In the genomic region with DNA sequence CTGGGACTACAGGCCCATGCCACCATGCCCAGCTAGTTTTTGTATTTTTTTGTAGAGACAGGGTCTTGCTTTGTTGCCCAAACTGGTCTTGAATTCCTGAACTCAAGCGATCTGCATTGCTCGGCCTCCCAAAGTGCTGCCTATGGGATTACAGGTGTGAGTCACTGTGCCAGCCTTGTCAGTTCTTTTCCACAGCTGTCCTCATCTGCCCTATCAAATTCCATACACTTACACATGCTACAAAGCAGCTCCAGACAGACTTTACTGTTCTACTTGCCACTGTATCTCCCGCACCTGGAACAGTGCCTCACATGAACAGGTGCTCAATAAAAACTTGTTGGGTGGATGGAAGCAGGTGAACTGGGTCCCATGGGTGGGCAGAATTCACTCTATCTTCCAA, we compare ENCODE assay signal across 18 cellular contexts. TPM values are rescaled to one million over a fixed set of nuclear protein-coding genes. Genes with fewer than 3 reads are reported as not detected.
DNase-seq lines count a peak whose midpoint lies in the region; ATAC-seq and TF ChIP-seq lines count a peak whose summit lies in the region.
"Had no signal": no experiment of that assay in that cellular context is flagged by ENCODE, and none has a peak within 500 bp of the region (broad histone marks: within the 10 kb centered on the region; RNA-seq: fewer than 3 reads in every experiment).

No MANE protein-coding gene starts in this region.

- intact Hi-C loops in posterior vena cava (cut with DNase I): no loop called here

- no peak overlapping the region for H3K4me3 Mint-ChIP-seq in stimulated activated naive CD8-positive, alpha-beta T cell treated with anti-CD3 and anti-CD28 coated beads, Interleukin-15, Interleukin-2, amounts not matched to agents 100 ng/mL and 50 ng/mL, for 24 hours
- H3K4me3 Mint-ChIP-seq in stimulated activated naive CD8-positive, alpha-beta T cell treated with anti-CD3 and anti-CD28 coated beads, Interleukin-15, amount 100 ng/mL, for 72 hours: no peak overlapping the region
- H3K4me3 Mint-ChIP-seq: CD8-positive, alpha-beta T cell; H9 had no signal

- H3K27me3 Mint-ChIP-seq in stimulated activated naive CD8-positive, alpha-beta T cell treated with anti-CD3 and anti-CD28 coated beads, Interleukin-15, Interleukin-2, amounts not matched to agents 100 ng/mL and 50 ng/mL, for 24 hours: no peaks in the 10 kb centered on the region
- no peaks in the 10 kb centered on the region for H3K27me3 Mint-ChIP-seq in stimulated activated naive CD8-positive, alpha-beta T cell treated with anti-CD3 and anti-CD28 coated beads, Interleukin-15, amount 100 ng/mL, for 72 hours

- H3K4me1 Mint-ChIP-seq in stimulated activated naive CD8-positive, alpha-beta T cell treated with anti-CD3 and anti-CD28 coated beads, Interleukin-15, Interleukin-2, amounts not matched to agents 100 ng/mL and 50 ng/mL, for 24 hours (ENCODE audit: low read depth): no peaks in the 10 kb centered on the region
- H3K4me1 Mint-ChIP-seq in stimulated activated naive CD8-positive, alpha-beta T cell treated with anti-CD3 and anti-CD28 coated beads, Interleukin-15, amount 100 ng/mL, for 72 hours: peaks cover 18% of the 10 kb centered on the region
- H3K4me1 Mint-ChIP-seq: H9 had no signal

- peaks cover 54% of the 10 kb centered on the region for H3K36me3 Mint-ChIP-seq in stimulated activated naive CD8-positive, alpha-beta T cell treated with anti-CD3 and anti-CD28 coated beads, Interleukin-15, Interleukin-2, amounts not matched to agents 100 ng/mL and 50 ng/mL, for 24 hours (ENCODE audit: low read depth)

- H3K27ac Mint-ChIP-seq in stimulated activated naive CD8-positive, alpha-beta T cell treated with anti-CD3 and anti-CD28 coated beads, Interleukin-15, Interleukin-2, amounts not matched to agents 100 ng/mL and 50 ng/mL, for 24 hours: peak overlapping the region; percentile 31
- H3K27ac Mint-ChIP-seq in stimulated activated naive CD8-positive, alpha-beta T cell treated with anti-CD3 and anti-CD28 coated beads, Interleukin-15, amount 100 ng/mL, for 72 hours: peak overlapping the region in 1 of 2 donors; percentile 93
- H3K27ac Mint-ChIP-seq: CD8-positive, alpha-beta T cell; H9 had no signal

- H3K27me3 ChIP-seq in foreskin keratinocyte: no peaks in the 10 kb centered on the region
- H3K27me3 ChIP-seq: BE2C had no signal

- no peak for ATAC-seq in stimulated activated naive CD8-positive, alpha-beta T cell treated with anti-CD3 and anti-CD28 coated beads, Interleukin-15, amount 100 ng/mL, for 72 hours
- ATAC-seq in foreskin keratinocyte: peak; percentile 28
- ATAC-seq: A549; CD8-positive, alpha-beta T cell had no signal

- H3K9me3 Mint-ChIP-seq in stimulated activated naive CD8-positive, alpha-beta T cell treated with anti-CD3 and anti-CD28 coated beads, Interleukin-15, Interleukin-2, amounts not matched to agents 100 ng/mL and 50 ng/mL, for 24 hours: no peaks in the 10 kb centered on the region
- H3K9me3 Mint-ChIP-seq in stimulated activated naive CD8-positive, alpha-beta T cell treated with anti-CD3 and anti-CD28 coated beads, Interleukin-15, amount 100 ng/mL, for 72 hours: no peaks in the 10 kb centered on the region
- H3K9me3 Mint-ChIP-seq: CD8-positive, alpha-beta T cell; H9 had no signal

- DNase-seq in stimulated activated naive CD8-positive, alpha-beta T cell treated with anti-CD3 and anti-CD28 coated beads, Interleukin-15, amount 100 ng/mL, for 72 hours: no peak
- no peak for DNase-seq in foreskin keratinocyte
- DNase-seq in posterior vena cava (ENCODE audit: low spot score): peak; percentile 22
- DNase-seq in anterior cingulate cortex (lab: John Stamatoyannopoulos, UW): no peak
- no peak for DNase-seq in hypothalamus (lab: John Stamatoyannopoulos, UW)
- no peak for DNase-seq in CD1c-positive myeloid dendritic cell (ENCODE audit: extremely low spot score)
- DNase-seq: BE2C; CD8-positive, alpha-beta T cell; COR-L47; DMS153; DMS79 treated with DMSO at 0.1 percent for 48 hours; EL; GOT3; H9 had no signal

- no peaks in the 10 kb centered on the region for H3K4me1 ChIP-seq in foreskin keratinocyte
- H3K4me1 ChIP-seq: A549, BE2C had no signal

- no peak for TF ChIP-seq CTCF in foreskin keratinocyte (conservative IDR thresholded peaks at IDR 0.05)

- no peak overlapping the region for H3K27ac ChIP-seq in foreskin keratinocyte
- H3K27ac ChIP-seq: A549, C4-2B had no signal

RNA-seq across cellular contexts. Expression of a gene that starts 8.2 kb away (rescaled TPM):
- 30.4 and 34.1 TPM in 2 replicates for total RNA-seq in foreskin keratinocyte
- 41.2 and 45.5 TPM in 2 replicates for polyA plus RNA-seq in foreskin keratinocyte
- total RNA-seq in posterior vena cava: 10 to 100 TPM; 32.8 to 34.0 TPM

RNA-seq across cellular contexts. Expression of a gene that starts 9.0 kb away (rescaled TPM):
- not detected in 2 replicates for total RNA-seq in foreskin keratinocyte
- polyA plus RNA-seq in foreskin keratinocyte: not detected in 2 replicates
- total RNA-seq in posterior vena cava: not detected
- total RNA-seq: CD8-positive, alpha-beta T cell had no signal
- polyA plus RNA-seq: A549, AG04450 had no signal

RNA-seq across cellular contexts. Expression of a gene that starts 15.7 kb away (rescaled TPM):
- total RNA-seq in foreskin keratinocyte: 83.7 and 89.3 TPM in 2 replicates
- polyA plus RNA-seq in foreskin keratinocyte: 88.7 and 94.8 TPM in 2 replicates
- total RNA-seq in posterior vena cava: 10 to 100 TPM; 38.5 to 45.6 TPM

RNA-seq across cellular contexts. Expression of a gene that starts 18.4 kb away (rescaled TPM):
- total RNA-seq in foreskin keratinocyte (38.3 and 42.5 TPM in 2 replicates), posterior vena cava (10 to 100 TPM; 53.0 to 58.1 TPM)
- polyA plus RNA-seq in foreskin keratinocyte: 54.7 and 55.7 TPM in 2 replicates

RNA-seq across cellular contexts. Expression of a gene that starts 31.9 kb away (rescaled TPM):
- total RNA-seq in foreskin keratinocyte (14.2 and 14.7 TPM in 2 replicates), posterior vena cava (1 to 10 TPM; 8.9 to 10.0 TPM)
- polyA plus RNA-seq in foreskin keratinocyte: 21.6 and 21.9 TPM in 2 replicates
